10 cellular contexts compared by ENCODE assay signal in the genomic region with DNA sequence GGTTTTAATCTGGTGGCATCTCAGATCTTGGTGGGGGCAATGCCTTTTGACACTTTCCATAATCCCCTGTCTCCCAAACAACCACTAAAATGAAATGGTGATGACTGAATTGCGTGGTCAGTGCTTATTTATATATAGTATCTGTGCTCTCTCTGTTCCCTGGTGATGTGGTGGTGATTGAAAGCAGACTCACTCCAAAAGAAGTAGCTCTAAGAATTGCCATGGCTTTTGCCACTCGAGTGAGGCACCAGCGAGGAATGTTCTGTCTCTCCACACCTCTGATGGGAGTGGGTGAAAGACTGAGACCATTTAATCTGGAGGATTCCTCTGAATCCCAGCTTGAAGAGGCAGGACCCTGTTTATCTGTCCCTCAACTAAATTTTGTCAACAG. TPM values are rescaled to one million over a fixed set of nuclear protein-coding genes. Genes with fewer than 3 reads are reported as not detected.
A peak's percentile ranks its signal among the peaks of the same experiment; 100 is the strongest.
DNase-seq lines count a peak whose midpoint lies in the region; ATAC-seq and TF ChIP-seq lines count a peak whose summit lies in the region.
"Had no signal": no experiment of that assay in that cellular context is flagged by ENCODE, and none has a peak within 500 bp of the region (broad histone marks: within the 10 kb centered on the region; RNA-seq: fewer than 3 reads in every experiment).

No MANE protein-coding gene starts in this region.

- TF ChIP-seq CTCF in ascending aorta (IDR thresholded peaks at IDR 0.05) (no peak), type B pancreatic cell (conservative IDR thresholded peaks at IDR 0.05) (no peak)

- no peaks in the 10 kb centered on the region for H3K27me3 Mint-ChIP-seq in activated T-cell treated with anti-CD3 and anti-CD28 coated beads, Interleukin-2, amount 50 U/mL, for 4 hours (ENCODE audit: low read depth)
- peaks cover 40% of the 10 kb centered on the region for H3K27me3 Mint-ChIP-seq in type B pancreatic cell

- H3K4me1 ChIP-seq in ascending aorta (peaks cover 0 to 24% of the 10 kb centered on the region in 2 donors), iPS-15b (ENCODE audit: control insufficient read depth, insufficient read depth, low read length) (peaks cover 31% of the 10 kb centered on the region)

- H3K9ac ChIP-seq in iPS-15b (ENCODE audit: low read depth, low read length), result no peak overlapping the region

- H3K4me3 Mint-ChIP-seq in activated T-cell treated with anti-CD3 and anti-CD28 coated beads, Interleukin-2, amount 50 U/mL, for 4 hours, result peak overlapping the region; percentile 99
- H3K4me3 Mint-ChIP-seq in type B pancreatic cell, result peak overlapping the region; percentile 92

- peak overlapping the region; percentile 89 for H3K27ac Mint-ChIP-seq in type B pancreatic cell

- H3K36me3 ChIP-seq in ascending aorta (no peaks in the 10 kb centered on the region), iPS-15b (ENCODE audit: control insufficient read depth, insufficient read depth, low read length) (peaks cover 9% of the 10 kb centered on the region)

- peak overlapping the region; percentile 31 to 52 for H3K27ac ChIP-seq in ascending aorta

- intact Hi-C loops in ascending aorta (cut with DNase I), result loop anchor here (5.0 kb wide), 1 partner anchor 47 kb away; no protein-coding TSS in a partner anchor

- no peak overlapping the region for H3K4me3 ChIP-seq in ascending aorta
- H3K4me3 ChIP-seq in iPS-15b (ENCODE audit: low read depth, low read length), result peak overlapping the region; percentile 32

- H3K4me1 Mint-ChIP-seq in activated T-cell treated with anti-CD3 and anti-CD28 coated beads, Interleukin-2, amount 50 U/mL, for 4 hours (ENCODE audit: low read depth), result peaks cover 72% of the 10 kb centered on the region
- H3K4me1 Mint-ChIP-seq in type B pancreatic cell (ENCODE audit: unreplicated experiment), result peaks cover 64% of the 10 kb centered on the region

- no peaks in the 10 kb centered on the region for H3K9me3 Mint-ChIP-seq in activated T-cell treated with anti-CD3 and anti-CD28 coated beads, Interleukin-2, amount 50 U/mL, for 4 hours
- no peaks in the 10 kb centered on the region for H3K9me3 Mint-ChIP-seq in type B pancreatic cell
- H3K9me3 Mint-ChIP-seq: naive B cell had no signal

- no peak for ATAC-seq in activated T-cell treated with anti-CD3 and anti-CD28 coated beads, Interleukin-2, amount 50 U/mL, for 4 hours

- H3K9me3 ChIP-seq in ascending aorta, result no peaks in the 10 kb centered on the region
- H3K9me3 ChIP-seq in iPS-15b (ENCODE audit: control insufficient read depth, insufficient read depth, low read length), result no peaks in the 10 kb centered on the region

- peaks cover 54% of the 10 kb centered on the region for H3K36me3 Mint-ChIP-seq in activated T-cell treated with anti-CD3 and anti-CD28 coated beads, Interleukin-2, amount 50 U/mL, for 4 hours (ENCODE audit: insufficient read depth)
- peaks cover 5% of the 10 kb centered on the region for H3K36me3 Mint-ChIP-seq in type B pancreatic cell
- H3K36me3 Mint-ChIP-seq: naive B cell had no signal

- no peaks in the 10 kb centered on the region for H3K27me3 ChIP-seq in ascending aorta
- H3K27me3 ChIP-seq in iPS-15b (ENCODE audit: control insufficient read depth, insufficient read depth, low read length), result peaks cover 30% of the 10 kb centered on the region

- no peak for DNase-seq in activated T-cell treated with anti-CD3 and anti-CD28 coated beads, Interleukin-2, amount 50 U/mL, for 4 hours
- DNase-seq in activated T-cell treated with anti-CD3 and anti-CD28 coated beads, Interleukin-2, amount 50 U/mL, for 1 hour, result no peak
- DNase-seq in ascending aorta (ENCODE audit: low spot score in 2 of 2) (no peak), type B pancreatic cell (ENCODE audit: extremely low spot score, unreplicated experiment) (no peak), NK-92 (lab: John Stamatoyannopoulos, UW; ENCODE audit: unreplicated experiment) (no peak), cerebellar nuclear complex (lab: John Stamatoyannopoulos, UW) (no peak), HT-29 (ENCODE audit: low spot score) (no peak)
- DNase-seq: naive B cell, NCI-H510A had no signal

RNA-seq across cellular contexts. Expression of a gene that starts 2.8 kb away (rescaled TPM):
- 10 to 100 TPM; 33.5 to 57.1 (median 56.5) TPM for total RNA-seq in activated T-cell treated with anti-CD3 and anti-CD28 coated beads, Interleukin-2, amount 50 U/mL, for 4 hours
- total RNA-seq in ascending aorta (26.9 TPM), type B pancreatic cell (ENCODE audit: low replicate concordance) (16.3 and 61.6 TPM in 2 replicates)
- total RNA-seq in HT-29 (2014; rRNA removed; shearing (Covaris generic)), result 27.8 and 31.4 TPM in 2 replicates
